Comparison of ENCODE assay signal across 18 cellular contexts in the genomic region with DNA sequence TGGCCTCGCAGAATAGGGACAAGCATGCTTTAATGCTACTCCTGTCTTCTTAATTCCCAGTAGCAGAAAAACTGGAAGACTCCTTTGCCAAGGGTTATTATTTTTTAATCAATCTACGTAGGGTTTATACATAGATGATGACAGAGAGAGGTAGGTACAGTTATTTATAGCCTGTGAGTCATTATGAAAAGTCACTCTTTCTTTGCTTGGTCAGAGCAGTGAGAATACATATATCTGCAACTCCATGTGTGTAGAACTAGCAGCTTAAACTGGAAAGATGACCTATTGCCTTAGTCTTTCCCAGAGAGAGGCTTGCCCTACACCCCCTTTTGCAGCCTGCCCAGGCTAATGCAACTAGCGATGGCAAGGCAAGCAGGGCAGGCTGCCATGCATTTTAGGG.
DNase-seq lines count a peak whose midpoint lies in the region; ATAC-seq and TF ChIP-seq lines count a peak whose summit lies in the region.
"Had no signal": no experiment of that assay in that cellular context is flagged by ENCODE, and none has a peak within 500 bp of the region (broad histone marks: within the 10 kb centered on the region; RNA-seq: fewer than 3 reads in every experiment).

No MANE protein-coding gene starts in this region.

- no peak overlapping the region; the same call in 1 of the 2 replicates for H2AFZ ChIP-seq in MM.1S (ENCODE audit: low read length)

- no peaks in the 10 kb centered on the region for H3K36me3 Mint-ChIP-seq in activated T-helper 17 cell treated with anti-CD3 and anti-CD28 coated beads, Interleukin-2, amount 50 U/mL, for 72 hours (ENCODE audit: low read depth)

- no peaks in the 10 kb centered on the region for H3K9me3 ChIP-seq in MM.1S (replicated peaks; ENCODE audit: insufficient read depth, low read length)
- H3K9me3 ChIP-seq: Caco-2, MG63, suprapubic skin had no signal

- H3K4me2 ChIP-seq in MM.1S (ENCODE audit: low read depth, low read length): peak overlapping the region; percentile 21; the same call in 1 of the 2 replicates

- peak; percentile 82 for ATAC-seq in HG02610 (IDR thresholded peaks at IDR 0.05; ENCODE audit: unreplicated experiment)
- ATAC-seq in activated T-helper 17 cell treated with anti-CD3 and anti-CD28 coated beads, Interleukin-2, amount 50 U/mL, for 72 hours (replicated peaks): no peak
- ATAC-seq: activated CD8-positive, alpha-beta T cell treated with anti-CD3 and anti-CD28 coated beads for 36 hours had no signal

- H3K4me1 ChIP-seq in MM.1S (ENCODE audit: low read length): peaks cover 42% of the 10 kb centered on the region
- H3K4me1 ChIP-seq: suprapubic skin had no signal

- H3K4me3 ChIP-seq in GM12865 (ENCODE audit: low read depth, low read length) (no peak overlapping the region), MM.1S (ENCODE audit: low read length) (no peak overlapping the region), fibroblast of the aortic adventitia (ENCODE audit: low read depth, low read length) (no peak overlapping the region)
- H3K4me3 ChIP-seq: cardiac muscle cell, MG63, suprapubic skin had no signal

- no peak overlapping the region for H3K4me3 Mint-ChIP-seq in activated T-helper 17 cell treated with anti-CD3 and anti-CD28 coated beads, Interleukin-2, amount 50 U/mL, for 72 hours
- H3K4me3 Mint-ChIP-seq: activated CD8-positive, alpha-beta T cell treated with anti-CD3 and anti-CD28 coated beads for 36 hours had no signal

- no peaks in the 10 kb centered on the region for H3K79me2 ChIP-seq in MM.1S (ENCODE audit: low read length)

- TF ChIP-seq CTCF in GM12865 (IDR thresholded peaks at IDR 0.05; ENCODE audit: insufficient read depth, low read depth, low read length, missing control alignments) (no peak), MM.1S (IDR thresholded peaks at IDR 0.05; ENCODE audit: low read length) (no peak), fibroblast of the aortic adventitia (IDR thresholded peaks at IDR 0.05; ENCODE audit: insufficient read depth, low read length) (no peak)

- peaks cover 12% of the 10 kb centered on the region for H3F3A ChIP-seq in MM.1S (ENCODE audit: insufficient read depth, low read length)

- no peaks in the 10 kb centered on the region for H4K20me1 ChIP-seq in MM.1S (ENCODE audit: insufficient read depth, low read length)

- peak overlapping the region; percentile 40; the same call in 1 of the 2 replicates for H3K27ac ChIP-seq in MM.1S (ENCODE audit: low read length)
- H3K27ac ChIP-seq: cardiac muscle cell, suprapubic skin had no signal

- H3K27me3 ChIP-seq in MM.1S (replicated peaks; ENCODE audit: insufficient read depth, low read length): no peaks in the 10 kb centered on the region
- H3K27me3 ChIP-seq: cardiac muscle cell, MG63, suprapubic skin had no signal

- H3K4me1 Mint-ChIP-seq in activated T-helper 17 cell treated with anti-CD3 and anti-CD28 coated beads, Interleukin-2, amount 50 U/mL, for 72 hours: no peaks in the 10 kb centered on the region

- no peak overlapping the region for H3K9ac ChIP-seq in MM.1S (ENCODE audit: low read length)

- DNase-seq in GM12865 (ENCODE audit: low read depth) (peak; percentile 57), MM.1S (peak; percentile 25), fibroblast of the aortic adventitia (ENCODE audit: low read depth) (peak; percentile 29), foreskin melanocyte (no peak)
- no peak for DNase-seq in stimulated activated naive CD4-positive, alpha-beta T cell treated with Interleukin-2 at 50 U/mL for 16 hours (lab: John Stamatoyannopoulos, UW)
- DNase-seq in activated CD8-positive, alpha-beta memory T cell treated with anti-CD3 and anti-CD28 coated beads, Interleukin-2, amount 50 U/mL, for 48 hours: no peak
- DNase-seq: activated CD8-positive, alpha-beta T cell treated with anti-CD3 and anti-CD28 coated beads for 36 hours; activated effector memory CD4-positive, alpha-beta T cell treated with anti-CD3 and anti-CD28 coated beads, Interleukin-2, amount 50 U/mL, for 16 hours; Caco-2; glutamatergic neuron; MG63; midbrain; NK-92 treated with Interleukin-12 subunit alpha and Interleukin-12 subunit beta, amount 100 ng/mL, for 24 hours; stimulated activated CD4-positive, alpha-beta T cell treated with anti-CD3 and anti-CD28 coated beads, Interleukin-12 subunit alpha, Interleukin-12 subunit beta, amount 100 ng/mL, for 4 hours had no signal

- no peaks in the 10 kb centered on the region for H3K36me3 ChIP-seq in MM.1S (replicated peaks; ENCODE audit: insufficient read depth, low read length)
- H3K36me3 ChIP-seq: cardiac muscle cell, MG63, suprapubic skin had no signal

- peaks cover 3% of the 10 kb centered on the region for H3K9me3 Mint-ChIP-seq in activated T-helper 17 cell treated with anti-CD3 and anti-CD28 coated beads, Interleukin-2, amount 50 U/mL, for 72 hours

- no peaks in the 10 kb centered on the region for H3K27me3 Mint-ChIP-seq in activated T-helper 17 cell treated with anti-CD3 and anti-CD28 coated beads, Interleukin-2, amount 50 U/mL, for 72 hours
- H3K27me3 Mint-ChIP-seq: activated CD8-positive, alpha-beta T cell treated with anti-CD3 and anti-CD28 coated beads for 36 hours had no signal

- no peaks in the 10 kb centered on the region for H3K9me2 ChIP-seq in MM.1S (replicated peaks; ENCODE audit: insufficient read depth, low read length)

- H3K27ac Mint-ChIP-seq in activated T-helper 17 cell treated with anti-CD3 and anti-CD28 coated beads, Interleukin-2, amount 50 U/mL, for 72 hours: no peak overlapping the region
- H3K27ac Mint-ChIP-seq: activated CD8-positive, alpha-beta T cell treated with anti-CD3 and anti-CD28 coated beads for 36 hours had no signal

Comparison
In these comparisons a context has a peak if more than half of its experiments do, and no peak if none do; other contexts are left out.
1. DNase-seq: peak in GM12865 (single experiment), MM.1S (single experiment) and fibroblast of the aortic adventitia (single experiment); none in foreskin melanocyte (single experiment), stimulated activated naive CD4-positive, alpha-beta T cell treated with Interleukin-2 at 50 U/mL for 16 hours (single experiment) and activated CD8-positive, alpha-beta memory T cell treated with anti-CD3 and anti-CD28 coated beads, Interleukin-2, amount 50 U/mL, for 48 hours (single experiment).